Comparison of ENCODE assay signal across 23 cellular contexts in genomic region chr15:63888823-63889222, GRCh38.
"Had no signal": no experiment of that assay in that cellular context is flagged by ENCODE, and none has a peak within 500 bp of the region (broad histone marks: within the 10 kb centered on the region; RNA-seq: fewer than 3 reads in every experiment).

No MANE protein-coding gene starts in this region.

- H3K27ac Mint-ChIP-seq: activated B cell treated with CpG ODN at 0.5 μM for 24 hours; activated CD8-positive, alpha-beta T cell treated with anti-CD3 and anti-CD28 coated beads for 36 hours; activated naive CD8-positive, alpha-beta T cell treated with anti-CD3 and anti-CD28 coated beads, Interleukin-2, amount 50 U/mL, for 24 hours; activated T-helper 2 cell treated with anti-CD3 and anti-CD28 coated beads, Interferon-gamma antibody, Interleukin-2, Interleukin-4, amounts not matched to agents 10 μg/mL and 5 μg/mL and 100 μg/mL, durations not matched to agents 14 hours and 24 hours and 36 hours; memory B cell; naive B cell; T-helper 2 cell treated with Interferon-gamma antibody and Interleukin-4, amounts not matched to agents 5 μg/mL and 100 μg/mL, for 36 hours had no signal

- H3K9me3 ChIP-seq: esophagus muscularis mucosa, heart right ventricle, left ventricle myocardium inferior, ovary, sigmoid colon, spleen, tibial artery, vagina had no signal

- H3K9me3 Mint-ChIP-seq: activated B cell treated with CpG ODN at 0.5 μM for 24 hours; activated CD8-positive, alpha-beta T cell treated with anti-CD3 and anti-CD28 coated beads for 36 hours; activated naive CD8-positive, alpha-beta T cell treated with anti-CD3 and anti-CD28 coated beads, Interleukin-2, amount 50 U/mL, for 24 hours; activated T-helper 2 cell treated with anti-CD3 and anti-CD28 coated beads, Interferon-gamma antibody, Interleukin-2, Interleukin-4, amounts not matched to agents 10 μg/mL and 5 μg/mL and 100 μg/mL, durations not matched to agents 14 hours and 24 hours and 36 hours; memory B cell; naive B cell; T-helper 2 cell treated with Interferon-gamma antibody and Interleukin-4, amounts not matched to agents 5 μg/mL and 100 μg/mL, for 36 hours had no signal

- H3K36me3 Mint-ChIP-seq: memory B cell, naive B cell had no signal

- H3K27me3 Mint-ChIP-seq: activated B cell treated with CpG ODN at 0.5 μM for 24 hours; activated CD8-positive, alpha-beta T cell treated with anti-CD3 and anti-CD28 coated beads for 36 hours; activated naive CD8-positive, alpha-beta T cell treated with anti-CD3 and anti-CD28 coated beads, Interleukin-2, amount 50 U/mL, for 24 hours; memory B cell; naive B cell had no signal

- H3K4me1 ChIP-seq: sigmoid colon, tibial artery had no signal

- H3K27ac ChIP-seq: esophagus muscularis mucosa, left ventricle myocardium inferior, ovary, sigmoid colon, spleen, tibial artery, vagina had no signal

- ATAC-seq: activated CD8-positive, alpha-beta T cell treated with anti-CD3 and anti-CD28 coated beads for 36 hours; activated naive CD8-positive, alpha-beta T cell treated with anti-CD3 and anti-CD28 coated beads, Interleukin-2, amount 50 U/mL, for 24 hours; heart right ventricle had no signal

- H3K27me3 ChIP-seq: esophagus muscularis mucosa, heart right ventricle, ovary, sigmoid colon, spleen, tibial artery, vagina had no signal

- H3K4me3 ChIP-seq: esophagus muscularis mucosa, heart right ventricle, left ventricle myocardium inferior, ovary, sigmoid colon, spleen, tibial artery, vagina had no signal

- H3K36me3 ChIP-seq: esophagus muscularis mucosa, heart right ventricle, left ventricle myocardium inferior, ovary, sigmoid colon, spleen, tibial artery, vagina had no signal

- DNase-seq: activated B cell treated with CpG ODN at 0.5 μM for 24 hours; activated CD4-positive, alpha-beta T cell treated with anti-CD3 and anti-CD28 coated beads for 4 hours; activated CD8-positive, alpha-beta T cell treated with anti-CD3 and anti-CD28 coated beads for 36 hours; activated naive CD4-positive, alpha-beta T cell treated with Interleukin-2 at 50 U/mL for 16 hours; activated naive CD8-positive, alpha-beta T cell treated with anti-CD3 and anti-CD28 coated beads, Interleukin-2, amount 50 U/mL, for 24 hours; activated T-cell treated with anti-CD3 and anti-CD28 coated beads, Interleukin-2, amount 50 U/mL, for 1 hour; aorta; cerebellar nuclear complex; effector CD8-positive, alpha-beta T cell; heart right ventricle; kidney glomerular epithelial cell; left ventricle myocardium inferior; naive B cell; ovary; sigmoid colon; spleen; stimulated activated naive CD4-positive, alpha-beta T cell treated with Interleukin-2 at 50 U/mL for 16 hours had no signal

- H3K4me3 Mint-ChIP-seq: activated B cell treated with CpG ODN at 0.5 μM for 24 hours; activated CD8-positive, alpha-beta T cell treated with anti-CD3 and anti-CD28 coated beads for 36 hours; activated naive CD8-positive, alpha-beta T cell treated with anti-CD3 and anti-CD28 coated beads, Interleukin-2, amount 50 U/mL, for 24 hours; memory B cell; naive B cell; T-helper 2 cell treated with Interferon-gamma antibody and Interleukin-4, amounts not matched to agents 5 μg/mL and 100 μg/mL, for 36 hours had no signal
